ENCODE assay signal across 22 cellular contexts in the genomic region with DNA sequence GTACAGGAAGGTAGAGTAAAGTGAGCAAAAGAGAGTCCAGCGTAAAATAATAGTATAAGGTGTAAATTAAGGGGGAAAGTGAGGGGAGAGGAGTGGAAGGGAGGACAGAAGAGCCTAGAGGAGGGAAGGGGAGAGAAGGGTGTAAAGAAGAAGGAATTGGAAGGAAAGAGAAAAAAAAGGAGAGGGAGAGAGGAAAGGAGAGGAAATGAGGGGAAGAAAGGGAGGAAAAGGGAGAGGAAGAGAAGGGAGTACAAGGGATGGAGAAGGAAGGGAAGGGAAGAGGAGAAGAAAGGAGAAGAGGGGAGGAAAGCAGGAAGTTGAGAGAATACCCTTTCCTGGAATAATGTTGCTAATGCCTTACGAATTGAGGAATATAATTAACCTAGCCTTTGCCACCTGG. TPM values are rescaled to one million over a fixed set of nuclear protein-coding genes. Genes with fewer than 3 reads are reported as not detected.
"Had no signal": no experiment of that assay in that cellular context is flagged by ENCODE, and none has a peak within 500 bp of the region (broad histone marks: within the 10 kb centered on the region; RNA-seq: fewer than 3 reads in every experiment).

No MANE protein-coding gene starts in this region.

- FAIRE-seq: RCC 7860 had no signal

- H3K4me3 Mint-ChIP-seq: IgD-negative memory B cell had no signal

- DNase-seq: Karpas-422, KG1, MM.1S, NCI-H1092 treated with DMSO at 0.1 percent for 48 hours, NCI-H1436, NCI-H187, NCI-H2029, NCI-H2081 treated with DMSO at 0.1 percent for 48 hours, NCI-H2171, NCI-H226, NCI-H446, NCI-H510A, NCI-H524 treated with DMSO at 0.1 percent for 48 hours, NCI-H69, NCI-H774, Right ventricle myocardium superior, RPMI8226, SIG-M5 had no signal

- H3K27ac Mint-ChIP-seq: IgD-negative memory B cell had no signal

- H3K9me3 Mint-ChIP-seq: IgD-negative memory B cell had no signal

- H3K27ac ChIP-seq: SJSA1 had no signal

- H3K9me3 ChIP-seq: SJSA1 had no signal

- H3K4me3 ChIP-seq: SJSA1, SK-N-MC had no signal

- H3K36me3 Mint-ChIP-seq: IgD-negative memory B cell had no signal

- H3K27me3 ChIP-seq: SJSA1 had no signal

RNA-seq across cellular contexts. Expression of a gene that starts 3.3 kb away (rescaled TPM):
- polyA plus RNA-seq: IgD-negative memory B cell had no signal
